In the genomic region with DNA sequence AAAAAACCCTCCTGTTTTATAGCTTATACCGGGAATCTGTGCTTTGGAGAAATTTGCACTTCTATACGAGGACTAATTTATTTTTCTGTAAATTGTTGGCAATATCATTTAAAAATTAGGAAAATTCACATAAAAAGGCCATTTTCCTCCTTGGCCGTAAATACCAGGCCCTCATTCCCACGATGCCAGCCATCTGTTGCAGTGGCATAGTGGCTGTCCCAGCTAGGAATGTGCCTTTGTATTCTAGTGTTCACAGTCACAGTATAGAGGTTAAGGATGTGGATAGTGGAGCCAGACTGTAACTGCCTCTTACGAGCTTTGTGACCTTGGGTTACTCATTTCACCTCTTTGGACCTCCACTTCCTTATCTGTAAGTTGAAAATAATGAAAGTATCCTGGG, we compare ENCODE assay signal across 9 cellular contexts.
"Had no signal": no experiment of that assay in that cellular context is flagged by ENCODE, and none has a peak within 500 bp of the region (broad histone marks: within the 10 kb centered on the region; RNA-seq: fewer than 3 reads in every experiment).

No MANE protein-coding gene starts in this region.

- H3K9ac ChIP-seq: KMS-11 had no signal

- FAIRE-seq: H1, H54, HTR-8/SVneo had no signal

- H2AFZ ChIP-seq: GM23338 had no signal

- H3K4me2 ChIP-seq: GM23338, KMS-11 had no signal

- ATAC-seq: GM23338 had no signal

- H3K4me3 ChIP-seq: GM23338 had no signal

- DNase-seq: H9, HCEC 1CT, IMR-90, KBM-7 had no signal

- H3K27ac ChIP-seq: KMS-11 had no signal
